Comparison of ENCODE assay signal across 9 cellular contexts in genomic region chr10:63206576-63206975, GRCh38.
A peak's percentile ranks its signal among the peaks of the same experiment; 100 is the strongest.
DNase-seq lines count a peak whose midpoint lies in the region; ATAC-seq, FAIRE-seq and TF ChIP-seq lines count a peak whose summit lies in the region.
"Had no signal": no experiment of that assay in that cellular context is flagged by ENCODE, and none has a peak within 500 bp of the region (broad histone marks: within the 10 kb centered on the region; RNA-seq: fewer than 3 reads in every experiment).

No MANE protein-coding gene starts in this region.

- H3K9me3 ChIP-seq in liver (ENCODE audit: control insufficient read depth in 4 of 4, low read length in 3 of 4) (no peaks in the 10 kb centered on the region), HepG2 (ENCODE audit: low read length) (no peaks in the 10 kb centered on the region), astrocyte (ENCODE audit: insufficient read depth, low read depth, low read length) (no peaks in the 10 kb centered on the region)

- no peak for ATAC-seq in HepG2

- intact Hi-C loops in HepG2 (cut with micrococcal nuclease; ENCODE audit: unreplicated experiment), result no loop called here

- no peak overlapping the region for H3K4me3 ChIP-seq in liver (ENCODE audit: low read depth in 1 of 3, low read length in 3 of 3)
- H3K4me3 ChIP-seq in HepG2 (replicated peaks in 1 of 3; ENCODE audit: insufficient read depth in 1 of 3, low read depth in 2 of 3, low read length in 3 of 3), result no peak overlapping the region
- no peak overlapping the region for H3K4me3 ChIP-seq in astrocyte (ENCODE audit: insufficient read depth, low read depth, low read length)

- H3K9me3 Mint-ChIP-seq in astrocyte (ENCODE audit: unreplicated experiment) (no peaks in the 10 kb centered on the region), mesothelial cell of epicardium (no peaks in the 10 kb centered on the region), type B pancreatic cell (no peaks in the 10 kb centered on the region)

- H3K4me3 Mint-ChIP-seq in astrocyte (ENCODE audit: unreplicated experiment) (no peak overlapping the region), mesothelial cell of epicardium (no peak overlapping the region), type B pancreatic cell (no peak overlapping the region)

- H3K27me3 ChIP-seq in liver (ENCODE audit: control insufficient read depth in 4 of 4, insufficient read depth in 4 of 4, low read length in 3 of 4) (no peaks in the 10 kb centered on the region), HepG2 (ENCODE audit: control insufficient read depth in 1 of 2, insufficient read depth in 2 of 2, low read length in 2 of 2) (no peaks in the 10 kb centered on the region), astrocyte (ENCODE audit: insufficient read depth, low read length) (no peaks in the 10 kb centered on the region)

- H3K4me2 ChIP-seq in HepG2 (ENCODE audit: low read depth, low read length) (no peak overlapping the region), astrocyte (ENCODE audit: low read length) (peak overlapping the region; percentile 58)

- H3K27me3 Mint-ChIP-seq in astrocyte (ENCODE audit: low read depth, unreplicated experiment) (no peaks in the 10 kb centered on the region), mesothelial cell of epicardium (ENCODE audit: low read depth) (no peaks in the 10 kb centered on the region), type B pancreatic cell (no peaks in the 10 kb centered on the region)

- H2AFZ ChIP-seq in HepG2 (ENCODE audit: low read length) (no peak overlapping the region), astrocyte (ENCODE audit: low read depth, low read length) (no peak overlapping the region)

- in situ Hi-C loops in HepG2 (cut with HindIII; ENCODE audit: extremely low pct_ligation_motif_present, low pct_unique_long_range_greater_than_20kb), result no loop called here

- TF ChIP-seq CTCF in liver (IDR thresholded peaks at IDR 0.05; ENCODE audit: low read depth, low read length, missing input control) (no peak), HepG2 (CRISPR knock-in tag; IDR thresholded peaks at IDR 0.05) (no peak), astrocyte (IDR thresholded peaks at IDR 0.05; ENCODE audit: insufficient read depth, low read depth, low read length) (no peak), mesothelial cell of epicardium (IDR thresholded peaks at IDR 0.05; ENCODE audit: unreplicated experiment) (no peak), type B pancreatic cell (conservative IDR thresholded peaks at IDR 0.05) (no peak)

- H3K27ac ChIP-seq in liver (ENCODE audit: low read depth in 1 of 2, low read length in 2 of 2) (peak overlapping the region; percentile 5 to 40), HepG2 (ENCODE audit: extremely low read length, insufficient read depth, low read length) (no peak overlapping the region), astrocyte (ENCODE audit: low read depth, low read length) (peak overlapping the region; percentile 61)

- no peak for DNase-seq in HepG2 (ENCODE audit: low spot score)
- no peak for DNase-seq in astrocyte (ENCODE audit: low read depth)
- DNase-seq in mesothelial cell of epicardium (ENCODE audit: low spot score in 2 of 2, unreplicated experiment in 2 of 2), result no peak
- DNase-seq in NCI-H2107 treated with DMSO at 0.1 percent for 48 hours (lab: John Stamatoyannopoulos, UW; ENCODE audit: unreplicated experiment), result no peak
- DNase-seq in type B pancreatic cell (ENCODE audit: extremely low spot score, unreplicated experiment), result no peak
- DNase-seq in DMS53 (lab: John Stamatoyannopoulos, UW), result no peak
- no peak for DNase-seq in GM19238 (ENCODE audit: insufficient read length, low spot score)
- DNase-seq: NK-92 treated with Interleukin-12 subunit alpha and Interleukin-12 subunit beta, amount 100 ng/mL, for 24 hours had no signal

- H4K20me1 ChIP-seq in HepG2 (ENCODE audit: insufficient read depth, low read length) (peaks cover 13% of the 10 kb centered on the region; the same call in 1 of the 2 replicates), astrocyte (ENCODE audit: insufficient read depth, low read length) (peaks cover 73% of the 10 kb centered on the region)

- H3K27ac Mint-ChIP-seq in astrocyte (ENCODE audit: unreplicated experiment) (no peak overlapping the region), mesothelial cell of epicardium (peak overlapping the region; percentile 74), type B pancreatic cell (no peak overlapping the region)

- FAIRE-seq in HepG2 (lab: Jason Lieb, UNC) (no peak), astrocyte (lab: Jason Lieb, UNC) (no peak)

- H3K4me1 Mint-ChIP-seq in astrocyte (ENCODE audit: low read depth, unreplicated experiment) (peaks cover 24% of the 10 kb centered on the region), mesothelial cell of epicardium (peaks cover 26% of the 10 kb centered on the region), type B pancreatic cell (ENCODE audit: unreplicated experiment) (peaks cover 28% of the 10 kb centered on the region)

- H3K36me3 Mint-ChIP-seq in astrocyte (ENCODE audit: low read depth, unreplicated experiment) (no peaks in the 10 kb centered on the region), mesothelial cell of epicardium (peaks cover 22% of the 10 kb centered on the region), type B pancreatic cell (peaks cover 33% of the 10 kb centered on the region)

- H3K9ac ChIP-seq in liver (ENCODE audit: low read depth in 1 of 2, low read length in 2 of 2) (no peak overlapping the region), HepG2 (ENCODE audit: insufficient read depth, low read depth, low read length) (no peak overlapping the region), astrocyte (ENCODE audit: low read length) (no peak overlapping the region)

- no peak for TF ChIP-seq EP300 in HepG2 (IDR thresholded peaks at IDR 0.05; ENCODE audit: low read depth in 2 of 2, low read length in 2 of 2)
- TF ChIP-seq EP300 in HepG2 (CRISPR knock-in tag; IDR thresholded peaks at IDR 0.05; ENCODE audit: borderline replicate concordance), result no peak

- no peak for TF ChIP-seq POLR2A in HepG2 (IDR thresholded peaks at IDR 0.05; ENCODE audit: insufficient read depth in 1 of 2, low read depth in 2 of 2, low read length in 2 of 2)

- H3K4me1 ChIP-seq in liver (ENCODE audit: control insufficient read depth in 4 of 4, insufficient read depth in 4 of 4, low read length in 3 of 4) (peaks cover 2 to 32% (median 15%) of the 10 kb centered on the region in 4 donors), HepG2 (ENCODE audit: insufficient read depth, low read length) (no peaks in the 10 kb centered on the region), astrocyte (ENCODE audit: insufficient read depth, low read length) (peaks cover 38% of the 10 kb centered on the region)

- TF ChIP-seq RAD21 in liver (IDR thresholded peaks at IDR 0.05) (no peak), HepG2 (CRISPR knock-in tag; IDR thresholded peaks at IDR 0.05) (no peak)

- H3K36me3 ChIP-seq in liver (ENCODE audit: control insufficient read depth in 4 of 4, insufficient read depth in 3 of 4, low read depth in 1 of 4, low read length in 3 of 4) (peaks cover 5 to 37% (median 22%) of the 10 kb centered on the region in 4 donors), HepG2 (replicated peaks in 1 of 2; ENCODE audit: control insufficient read depth in 1 of 2, insufficient read depth in 2 of 2, low read length in 2 of 2) (peaks cover 30 to 64% of the 10 kb centered on the region in 2 experiments), astrocyte (ENCODE audit: insufficient read depth, low read length) (peaks cover 14% of the 10 kb centered on the region)

- H3K79me2 ChIP-seq in HepG2 (ENCODE audit: insufficient read depth, low read length) (no peaks in the 10 kb centered on the region), astrocyte (ENCODE audit: insufficient read depth, low read length) (peaks cover 61% of the 10 kb centered on the region)

- POLR2A ChIA-PET in HepG2 (lab: Yijun Ruan, JAX), result no interaction called here

- CTCF ChIA-PET in HepG2 (lab: Yijun Ruan, JAX; ENCODE audit: low intra/inter-chr PET ratio, low total read pairs), result no interaction called here

- BruUV-seq in HepG2 (replicated peaks; lab: Mats Ljungman, UMichigan), result no TSS peak

TF ChIP-seq in liver, 16 proteins besides CTCF, POLR2A, EP300 and RAD21:
- TF ChIP-seq ATF3 (IDR thresholded peaks at IDR 0.05) (no peak), HNF4G (IDR thresholded peaks at IDR 0.05) (no peak), SP1 (IDR thresholded peaks at IDR 0.05) (no peak), MAX (IDR thresholded peaks at IDR 0.05) (no peak)

TF ChIP-seq in HepG2, 621 proteins besides CTCF, POLR2A, EP300 and RAD21 (continues in another document):
- TF ChIP-seq FOXO1 (CRISPR knock-in tag; IDR thresholded peaks at IDR 0.05) (no peak), ZNF790 (CRISPR knock-in tag; IDR thresholded peaks at IDR 0.05; ENCODE audit: borderline replicate concordance) (no peak), ZFP90 (CRISPR knock-in tag; IDR thresholded peaks at IDR 0.05; ENCODE audit: borderline replicate concordance) (no peak), ZNF558 (CRISPR knock-in tag; IDR thresholded peaks at IDR 0.05; ENCODE audit: borderline replicate concordance) (no peak), GATA4 (IDR thresholded peaks at IDR 0.05; ENCODE audit: borderline replicate concordance, low read depth) (no peak), PHF21A (CRISPR knock-in tag; IDR thresholded peaks at IDR 0.05) (no peak), CERS6 (CRISPR knock-in tag; IDR thresholded peaks at IDR 0.05) (no peak), PHF20 (CRISPR knock-in tag; IDR thresholded peaks at IDR 0.05) (no peak)
